ENCODE assay signal across 36 cellular contexts in genomic region chr19:15564534-15565168, GRCh38. TPM values are rescaled to one million over a fixed set of nuclear protein-coding genes. Genes with fewer than 3 reads are reported as not detected.
"Had no signal": no experiment of that assay in that cellular context is flagged by ENCODE, and none has a peak within 500 bp of the region (broad histone marks: within the 10 kb centered on the region; RNA-seq: fewer than 3 reads in every experiment).

No MANE protein-coding gene starts in this region.

- H3K9me3 Mint-ChIP-seq: activated CD4-positive, alpha-beta memory T cell treated with anti-CD3 and anti-CD28 coated beads for 36 hours; activated naive CD4-positive, alpha-beta T cell treated with anti-CD3 and anti-CD28 coated beads for 36 hours; activated naive CD4-positive, alpha-beta T cell treated with anti-CD3 and anti-CD28 coated beads, Interleukin-2, amount 50 U/mL, for 24 hours; activated naive CD8-positive, alpha-beta T cell treated with anti-CD3 and anti-CD28 coated beads for 36 hours; activated naive CD8-positive, alpha-beta T cell treated with anti-CD3 and anti-CD28 coated beads, Interleukin-2, amount 50 U/mL, for 24 hours; activated T-helper 1 cell treated with anti-CD3 and anti-CD28 coated beads, Interleukin-12 subunit alpha, Interleukin-12 subunit beta, Interleukin-2, Interleukin-4 antibody, amounts not matched to agents 30 ng/mL and 10 ng/mL and 1 ng/mL, durations not matched to agents 14 hours and 24 hours and 36 hours; activated T-helper 2 cell treated with anti-CD3 and anti-CD28 coated beads, Interferon-gamma antibody, Interleukin-2, Interleukin-4, amounts not matched to agents 10 μg/mL and 5 μg/mL and 100 μg/mL, durations not matched to agents 14 hours and 24 hours and 36 hours; dendritic cell treated with granulocyte-macrophage colony-stimulating factor and Interleukin-4, amounts not matched to agents 40 ng/mL and 50 ng/mL, for 4 days had no signal

- DNase-seq: activated CD4-positive, alpha-beta memory T cell treated with anti-CD3 and anti-CD28 coated beads for 36 hours; activated CD4-positive, alpha-beta T cell treated with anti-CD3 and anti-CD28 coated beads for 1 hour; activated CD4-positive, alpha-beta T cell treated with anti-CD3 and anti-CD28 coated beads for 4 hours; activated CD8-positive, alpha-beta memory T cell treated with anti-CD3 and anti-CD28 coated beads, Interleukin-2, amount 10 ng/mL, durations not matched to agents 7 days and 5 days; activated CD8-positive, alpha-beta memory T cell treated with anti-CD3 and anti-CD28 coated beads, Interleukin-2, amount 50 U/mL, for 4 hours; activated CD8-positive, alpha-beta T cell treated with anti-CD3 and anti-CD28 coated beads, Interleukin-2, amount 10 ng/mL, durations not matched to agents 7 days and 5 days; activated naive CD4-positive, alpha-beta T cell treated with anti-CD3 and anti-CD28 coated beads for 36 hours; activated naive CD8-positive, alpha-beta T cell treated with anti-CD3 and anti-CD28 coated beads for 36 hours; activated naive CD8-positive, alpha-beta T cell treated with anti-CD3 and anti-CD28 coated beads, Interleukin-2, amount 50 U/mL, for 24 hours; activated T-cell treated with anti-CD3 and anti-CD28 coated beads, Interleukin-2, amount 50 U/mL, for 1 hour; activated T-cell treated with anti-CD3 and anti-CD28 coated beads, Interleukin-2, amount 50 U/mL, for 48 hours; adrenal gland; amygdala; central memory CD4-positive, alpha-beta T cell; cerebellar nuclear complex; dorsolateral prefrontal cortex; effector memory CD4-positive, alpha-beta T cell; endodermal cell; erythroblast; foreskin keratinocyte; T-helper 2 cell had no signal

- H3K9me3 ChIP-seq: adrenal gland, ascending aorta, breast epithelium, esophagus muscularis mucosa, gastroesophageal sphincter had no signal

- H3K36me3 ChIP-seq: adrenal gland, ascending aorta, breast epithelium, cardiac muscle cell, esophagus muscularis mucosa, gastroesophageal sphincter had no signal

- H3K27ac Mint-ChIP-seq: activated CD4-positive, alpha-beta memory T cell treated with anti-CD3 and anti-CD28 coated beads for 36 hours; activated CD8-positive, alpha-beta memory T cell treated with anti-CD3 and anti-CD28 coated beads, Interleukin-2, amount 10 ng/mL, durations not matched to agents 7 days and 5 days; activated CD8-positive, alpha-beta T cell treated with anti-CD3 and anti-CD28 coated beads, Interleukin-2, amount 10 ng/mL, durations not matched to agents 7 days and 5 days; activated naive CD4-positive, alpha-beta T cell treated with anti-CD3 and anti-CD28 coated beads for 36 hours; activated naive CD4-positive, alpha-beta T cell treated with anti-CD3 and anti-CD28 coated beads, Interleukin-2, amount 50 U/mL, for 24 hours; activated naive CD8-positive, alpha-beta T cell treated with anti-CD3 and anti-CD28 coated beads for 36 hours; activated naive CD8-positive, alpha-beta T cell treated with anti-CD3 and anti-CD28 coated beads, Interleukin-2, amount 50 U/mL, for 24 hours; activated T-helper 1 cell treated with anti-CD3 and anti-CD28 coated beads, Interleukin-12 subunit alpha, Interleukin-12 subunit beta, Interleukin-2, Interleukin-4 antibody, amounts not matched to agents 30 ng/mL and 10 ng/mL and 1 ng/mL, durations not matched to agents 14 hours and 24 hours and 36 hours; activated T-helper 2 cell treated with anti-CD3 and anti-CD28 coated beads, Interferon-gamma antibody, Interleukin-2, Interleukin-4, amounts not matched to agents 10 μg/mL and 5 μg/mL and 100 μg/mL, durations not matched to agents 14 hours and 24 hours and 36 hours; brain; dendritic cell treated with granulocyte-macrophage colony-stimulating factor and Interleukin-4, amounts not matched to agents 40 ng/mL and 50 ng/mL, for 4 days; endodermal cell; WTC11 had no signal

- H3K4me1 ChIP-seq: ascending aorta, breast epithelium, foreskin keratinocyte had no signal

- H3K4me1 Mint-ChIP-seq: activated CD8-positive, alpha-beta memory T cell treated with anti-CD3 and anti-CD28 coated beads, Interleukin-2, amount 10 ng/mL, durations not matched to agents 7 days and 5 days; activated naive CD4-positive, alpha-beta T cell treated with anti-CD3 and anti-CD28 coated beads, Interleukin-2, amount 50 U/mL, for 24 hours; activated naive CD8-positive, alpha-beta T cell treated with anti-CD3 and anti-CD28 coated beads for 36 hours; activated naive CD8-positive, alpha-beta T cell treated with anti-CD3 and anti-CD28 coated beads, Interleukin-2, amount 50 U/mL, for 24 hours; endodermal cell had no signal

- H3K4me3 ChIP-seq: adrenal gland, ascending aorta, breast epithelium, cardiac muscle cell, coronary artery, dorsolateral prefrontal cortex, esophagus muscularis mucosa, gastroesophageal sphincter had no signal

- H3K4me3 Mint-ChIP-seq: activated CD4-positive, alpha-beta memory T cell treated with anti-CD3 and anti-CD28 coated beads for 36 hours; activated CD8-positive, alpha-beta memory T cell treated with anti-CD3 and anti-CD28 coated beads, Interleukin-2, amount 10 ng/mL, durations not matched to agents 7 days and 5 days; activated CD8-positive, alpha-beta T cell treated with anti-CD3 and anti-CD28 coated beads, Interleukin-2, amount 10 ng/mL, durations not matched to agents 7 days and 5 days; activated naive CD4-positive, alpha-beta T cell treated with anti-CD3 and anti-CD28 coated beads for 36 hours; activated naive CD4-positive, alpha-beta T cell treated with anti-CD3 and anti-CD28 coated beads, Interleukin-2, amount 50 U/mL, for 24 hours; activated naive CD8-positive, alpha-beta T cell treated with anti-CD3 and anti-CD28 coated beads for 36 hours; activated naive CD8-positive, alpha-beta T cell treated with anti-CD3 and anti-CD28 coated beads, Interleukin-2, amount 50 U/mL, for 24 hours; activated T-helper 1 cell treated with anti-CD3 and anti-CD28 coated beads, Interleukin-12 subunit alpha, Interleukin-12 subunit beta, Interleukin-2, Interleukin-4 antibody, amounts not matched to agents 30 ng/mL and 10 ng/mL and 1 ng/mL, durations not matched to agents 14 hours and 24 hours and 36 hours; brain; dendritic cell treated with granulocyte-macrophage colony-stimulating factor and Interleukin-4, amounts not matched to agents 40 ng/mL and 50 ng/mL, for 4 days; endodermal cell; WTC11 had no signal

- ATAC-seq: activated CD8-positive, alpha-beta memory T cell treated with anti-CD3 and anti-CD28 coated beads, Interleukin-2, amount 10 ng/mL, durations not matched to agents 7 days and 5 days; activated CD8-positive, alpha-beta T cell treated with anti-CD3 and anti-CD28 coated beads, Interleukin-2, amount 10 ng/mL, durations not matched to agents 7 days and 5 days; activated naive CD8-positive, alpha-beta T cell treated with anti-CD3 and anti-CD28 coated beads, Interleukin-2, amount 50 U/mL, for 24 hours; foreskin keratinocyte; gastroesophageal sphincter; WTC11 had no signal

- H3K27ac ChIP-seq: adrenal gland, ascending aorta, cardiac muscle cell, coronary artery, dorsolateral prefrontal cortex, esophagus muscularis mucosa, foreskin keratinocyte, gastroesophageal sphincter had no signal

- H3K36me3 Mint-ChIP-seq: activated CD4-positive, alpha-beta memory T cell treated with anti-CD3 and anti-CD28 coated beads for 36 hours; activated CD8-positive, alpha-beta memory T cell treated with anti-CD3 and anti-CD28 coated beads, Interleukin-2, amount 10 ng/mL, durations not matched to agents 7 days and 5 days; activated naive CD4-positive, alpha-beta T cell treated with anti-CD3 and anti-CD28 coated beads, Interleukin-2, amount 50 U/mL, for 24 hours; activated naive CD8-positive, alpha-beta T cell treated with anti-CD3 and anti-CD28 coated beads for 36 hours; brain had no signal

- H3K27me3 ChIP-seq: ascending aorta, breast epithelium, cardiac muscle cell, foreskin keratinocyte had no signal

RNA-seq across cellular contexts. Expression of gene CYP4F8, which starts 50.4 kb away (rescaled TPM):
- total RNA-seq: activated CD4-positive, alpha-beta memory T cell treated with anti-CD3 and anti-CD28 coated beads for 36 hours; activated CD8-positive, alpha-beta memory T cell treated with anti-CD3 and anti-CD28 coated beads for 36 hours; activated CD8-positive, alpha-beta memory T cell treated with anti-CD3 and anti-CD28 coated beads, Interleukin-2, amount 10 ng/mL, durations not matched to agents 7 days and 5 days; activated CD8-positive, alpha-beta T cell treated with anti-CD3 and anti-CD28 coated beads, Interleukin-2, amount 10 ng/mL, durations not matched to agents 7 days and 5 days; activated naive CD4-positive, alpha-beta T cell treated with anti-CD3 and anti-CD28 coated beads for 36 hours; activated naive CD8-positive, alpha-beta T cell treated with anti-CD3 and anti-CD28 coated beads for 36 hours; activated T-helper 1 cell treated with anti-CD3 and anti-CD28 coated beads, Interleukin-12 subunit alpha, Interleukin-12 subunit beta, Interleukin-2, Interleukin-4 antibody, amounts not matched to agents 30 ng/mL and 10 ng/mL and 1 ng/mL, durations not matched to agents 14 hours and 24 hours and 36 hours; activated T-helper 2 cell treated with anti-CD3 and anti-CD28 coated beads, Interferon-gamma antibody, Interleukin-2, Interleukin-4, amounts not matched to agents 10 μg/mL and 5 μg/mL and 100 μg/mL, durations not matched to agents 14 hours and 24 hours and 36 hours; adrenal gland; ascending aorta; cardiac muscle cell; endodermal cell; esophagus muscularis mucosa; foreskin keratinocyte; gastroesophageal sphincter; glomerular endothelial cell; T-helper 1 cell treated with Interleukin-12 subunit alpha and Interleukin-12 subunit beta and Interleukin-4 antibody, amounts not matched to agents 30 ng/mL and 1 ng/mL, for 36 hours; WTC11 had no signal
- polyA plus RNA-seq: adrenal gland, cardiac muscle cell, foreskin keratinocyte had no signal

RNA-seq across cellular contexts. Expression of gene CYP4F22, which starts 56.3 kb away (rescaled TPM):
- total RNA-seq: activated T-helper 1 cell treated with anti-CD3 and anti-CD28 coated beads, Interleukin-12 subunit alpha, Interleukin-12 subunit beta, Interleukin-2, Interleukin-4 antibody, amounts not matched to agents 30 ng/mL and 10 ng/mL and 1 ng/mL, durations not matched to agents 14 hours and 24 hours and 36 hours; ascending aorta; cardiac muscle cell; endodermal cell; esophagus muscularis mucosa had no signal
- polyA plus RNA-seq: adrenal gland, cardiac muscle cell had no signal
